Comparison of ENCODE assay signal across 17 cellular contexts in the genomic region with DNA sequence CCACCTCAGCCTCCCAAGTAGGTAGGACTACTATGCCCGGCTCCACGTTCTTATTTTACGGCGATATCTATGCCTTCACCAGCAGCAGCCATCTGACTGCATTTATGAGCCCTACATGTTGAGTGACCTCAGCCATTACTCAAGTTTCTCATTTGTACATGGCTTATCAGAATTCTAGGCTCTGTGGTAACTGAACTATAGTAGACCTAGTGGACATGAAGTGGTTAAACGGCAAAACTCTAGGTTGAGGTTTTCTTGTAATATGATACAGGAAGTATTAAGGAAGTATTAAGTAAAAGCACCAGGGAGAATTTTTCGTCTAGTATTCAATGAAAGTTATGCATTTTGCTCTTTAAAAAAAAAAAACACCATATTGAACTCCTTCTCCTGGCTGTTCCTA. TPM values are rescaled to one million over a fixed set of nuclear protein-coding genes. Genes with fewer than 3 reads are reported as not detected.
DNase-seq lines count a peak whose midpoint lies in the region; ATAC-seq and TF ChIP-seq lines count a peak whose summit lies in the region.
"Had no signal": no experiment of that assay in that cellular context is flagged by ENCODE, and none has a peak within 500 bp of the region (broad histone marks: within the 10 kb centered on the region; RNA-seq: fewer than 3 reads in every experiment).

No MANE protein-coding gene starts in this region.

- no peak overlapping the region for H3K27ac ChIP-seq in DOHH2 (ENCODE audit: low read depth, low read length)
- H3K27ac ChIP-seq in muscle layer of colon (ENCODE audit: low read depth, low read length) = peak overlapping the region; percentile 55
- no peak overlapping the region for H3K27ac ChIP-seq in lower lobe of right lung
- H3K27ac ChIP-seq in left lung = no peak overlapping the region
- H3K27ac ChIP-seq: neutrophil, testis had no signal

- no peak for ATAC-seq in lower lobe of right lung
- ATAC-seq in HG03521 (IDR thresholded peaks at IDR 0.05; ENCODE audit: unreplicated experiment) = no peak
- no peak for ATAC-seq in left lung
- ATAC-seq: left lobe of liver had no signal

- H3K27me3 ChIP-seq in DOHH2 (ENCODE audit: control insufficient read depth, low read length) (no peaks in the 10 kb centered on the region), muscle layer of colon (ENCODE audit: control insufficient read depth in 1 of 2, insufficient read depth in 2 of 2, low read length in 2 of 2) (no peaks in the 10 kb centered on the region), lower lobe of right lung (ENCODE audit: low read depth) (no peaks in the 10 kb centered on the region), left lung (no peaks in the 10 kb centered on the region)
- H3K27me3 ChIP-seq: neutrophil, testis had no signal

- H3K9me2 ChIP-seq in DOHH2 (replicated peaks; ENCODE audit: control insufficient read depth, low read length) = no peaks in the 10 kb centered on the region

- H3K4me3 ChIP-seq in DOHH2 (ENCODE audit: low read length) = peak overlapping the region; percentile 11; the same call in 1 of the 2 replicates
- no peak overlapping the region for H3K4me3 ChIP-seq in muscle layer of colon (ENCODE audit: low read depth in 1 of 2, low read length in 2 of 2)
- H3K4me3 ChIP-seq in lower lobe of right lung = no peak overlapping the region
- H3K4me3 ChIP-seq in left lung = no peak overlapping the region
- H3K4me3 ChIP-seq: testis had no signal

- H3K36me3 ChIP-seq in DOHH2 (ENCODE audit: control insufficient read depth, low read length) = no peaks in the 10 kb centered on the region
- no peaks in the 10 kb centered on the region for H3K36me3 ChIP-seq in muscle layer of colon (ENCODE audit: insufficient read depth, low read length)
- H3K36me3 ChIP-seq in lower lobe of right lung = no peaks in the 10 kb centered on the region
- H3K36me3 ChIP-seq in left lung = no peaks in the 10 kb centered on the region
- H3K36me3 ChIP-seq: neutrophil had no signal

- no peaks in the 10 kb centered on the region for H3F3A ChIP-seq in DOHH2 (ENCODE audit: control insufficient read depth, insufficient read depth)

- no peak overlapping the region for H3K9ac ChIP-seq in muscle layer of colon (ENCODE audit: low read length)

- no peaks in the 10 kb centered on the region for H3K79me2 ChIP-seq in DOHH2 (ENCODE audit: control insufficient read depth, low read length)

- TF ChIP-seq CTCF in DOHH2 (IDR thresholded peaks at IDR 0.05; ENCODE audit: low read depth, low read length, poor library complexity, severe bottlenecking) (no peak), lower lobe of right lung (IDR thresholded peaks at IDR 0.05) (no peak), left lung (IDR thresholded peaks at IDR 0.05) (no peak)

- DNase-seq in KG1 (lab: John Stamatoyannopoulos, UW) = peak; percentile 19
- DNase-seq in SW480 (ENCODE audit: low spot score) = peak; percentile 7
- no peak for DNase-seq in lower lobe of right lung
- DNase-seq in NCI-H1436 (lab: John Stamatoyannopoulos, UW) = no peak
- DNase-seq in left lung = no peak
- DNase-seq: activated CD4-positive, alpha-beta memory T cell treated with anti-CD3 and anti-CD28 coated beads, Interleukin-2, amount 10 ng/mL, durations not matched to agents 7 days and 5 days; activated effector memory CD4-positive, alpha-beta T cell treated with Interleukin-2 at 50 U/mL for 16 hours; Caco-2; caudate nucleus; NCI-H2107; stimulated activated CD4-positive, alpha-beta T cell treated with anti-CD3 and anti-CD28 coated beads, Interleukin-12 subunit alpha, Interleukin-12 subunit beta, amount 100 ng/mL, for 4 hours; testis had no signal

- no peaks in the 10 kb centered on the region for H4K20me1 ChIP-seq in DOHH2 (ENCODE audit: control insufficient read depth, insufficient read depth, low read depth, low read length)

- no peaks in the 10 kb centered on the region for H3K9me3 ChIP-seq in DOHH2 (ENCODE audit: control insufficient read depth, insufficient read depth, low read length)
- no peaks in the 10 kb centered on the region for H3K9me3 ChIP-seq in muscle layer of colon (ENCODE audit: low read length)
- H3K9me3 ChIP-seq in lower lobe of right lung = no peaks in the 10 kb centered on the region
- no peaks in the 10 kb centered on the region for H3K9me3 ChIP-seq in left lung
- H3K9me3 ChIP-seq: Caco-2, neutrophil, testis had no signal

- intact Hi-C loops in lower lobe of right lung (cut with DNase I) = no loop called here
- intact Hi-C loops in left lung (cut with DNase I) = no loop called here

- H3K4me1 ChIP-seq in DOHH2 (ENCODE audit: control insufficient read depth, low read length) (peaks cover 8% of the 10 kb centered on the region), muscle layer of colon (ENCODE audit: insufficient read depth, low read length) (peaks cover 30% of the 10 kb centered on the region), lower lobe of right lung (no peaks in the 10 kb centered on the region), left lung (no peaks in the 10 kb centered on the region)
- H3K4me1 ChIP-seq: Caco-2, testis had no signal

- H3K4me2 ChIP-seq in DOHH2 (ENCODE audit: low read length) = peak overlapping the region; percentile 36; the same call in 1 of the 2 replicates

RNA-seq across cellular contexts. Expression of gene EPC1, which starts 39.7 kb away (rescaled TPM):
- 40.3 TPM for total RNA-seq in lower lobe of right lung
- 10 to 100 TPM; 27.0 to 40.1 TPM for total RNA-seq in left lung

RNA-seq across cellular contexts. Expression of gene CCDC7, which starts 59.3 kb away (rescaled TPM):
- total RNA-seq in lower lobe of right lung (22.8 TPM), left lung (10 to 100 TPM; 17.1 to 20.5 TPM)

Comparison
In these comparisons a context has a peak if more than half of its experiments do, and no peak if none do; other contexts are left out.
1. DNase-seq: peak in KG1 (single experiment) and SW480 (single experiment); none in lower lobe of right lung (single experiment), NCI-H1436 (single experiment) and left lung (0 of 2).